In genomic region chr3:34881026-34881425, GRCh38 we compare ENCODE assay signal across 15 cellular contexts.
"Had no signal": no experiment of that assay in that cellular context is flagged by ENCODE, and none has a peak within 500 bp of the region (broad histone marks: within the 10 kb centered on the region; RNA-seq: fewer than 3 reads in every experiment).

No MANE protein-coding gene starts in this region.

- H3K9ac ChIP-seq: neural progenitor cell, parathyroid adenoma had no signal

- H3K4me2 ChIP-seq: neural progenitor cell had no signal

- H3K36me3 Mint-ChIP-seq: immature natural killer cell, neural progenitor cell had no signal

- H3K9me3 Mint-ChIP-seq: neural progenitor cell had no signal

- H3K27ac Mint-ChIP-seq: activated CD4-positive, alpha-beta T cell treated with anti-CD3 and anti-CD28 coated beads for 36 hours; activated naive CD8-positive, alpha-beta T cell treated with anti-CD3 and anti-CD28 coated beads, Interleukin-2, amount 50 U/mL, for 24 hours; immature natural killer cell; neural progenitor cell had no signal

- H3K27me3 Mint-ChIP-seq: activated naive CD8-positive, alpha-beta T cell treated with anti-CD3 and anti-CD28 coated beads, Interleukin-2, amount 50 U/mL, for 24 hours had no signal

- H3K27ac ChIP-seq: cardiac muscle cell, esophagus squamous epithelium, lower lobe of right lung, neural progenitor cell, parathyroid adenoma, skin epidermis, WERI-Rb-1 had no signal

- DNase-seq: activated CD4-positive, alpha-beta T cell treated with anti-CD3 and anti-CD28 coated beads for 36 hours; activated naive CD4-positive, alpha-beta T cell treated with Interleukin-2 at 50 U/mL for 16 hours; activated naive CD8-positive, alpha-beta T cell treated with anti-CD3 and anti-CD28 coated beads, Interleukin-2, amount 50 U/mL, for 24 hours; esophagus squamous epithelium; foreskin fibroblast; immature natural killer cell; lower lobe of right lung; midbrain; retina; stimulated activated CD4-positive, alpha-beta T cell treated with anti-CD3 and anti-CD28 coated beads, Interleukin-4, amount 100 ng/mL, for 4 hours; WERI-Rb-1 had no signal

- H3K27me3 ChIP-seq: cardiac muscle cell, esophagus squamous epithelium, neural progenitor cell had no signal

- H3K4me1 ChIP-seq: esophagus squamous epithelium, lower lobe of right lung, parathyroid adenoma had no signal

- H3K36me3 ChIP-seq: cardiac muscle cell, esophagus squamous epithelium, lower lobe of right lung, neural progenitor cell, WERI-Rb-1 had no signal

- ATAC-seq: activated CD4-positive, alpha-beta T cell treated with anti-CD3 and anti-CD28 coated beads for 36 hours; activated naive CD8-positive, alpha-beta T cell treated with anti-CD3 and anti-CD28 coated beads, Interleukin-2, amount 50 U/mL, for 24 hours; lower lobe of right lung had no signal

- H3K4me1 Mint-ChIP-seq: activated CD4-positive, alpha-beta T cell treated with anti-CD3 and anti-CD28 coated beads for 36 hours; activated naive CD8-positive, alpha-beta T cell treated with anti-CD3 and anti-CD28 coated beads, Interleukin-2, amount 50 U/mL, for 24 hours; immature natural killer cell had no signal

- H3K79me2 ChIP-seq: parathyroid adenoma had no signal

- H2AFZ ChIP-seq: neural progenitor cell, parathyroid adenoma had no signal

- H3K9me3 ChIP-seq: esophagus squamous epithelium, lower lobe of right lung had no signal

- H3K4me3 ChIP-seq: cardiac muscle cell, esophagus squamous epithelium, lower lobe of right lung, neural progenitor cell, skin epidermis had no signal

- H3K4me3 Mint-ChIP-seq: activated CD4-positive, alpha-beta T cell treated with anti-CD3 and anti-CD28 coated beads for 36 hours; activated naive CD8-positive, alpha-beta T cell treated with anti-CD3 and anti-CD28 coated beads, Interleukin-2, amount 50 U/mL, for 24 hours; immature natural killer cell; neural progenitor cell had no signal
